In genomic region chr10:73413528-73414229, GRCh38 we compare ENCODE assay signal across 8 cellular contexts. TPM values are rescaled to one million over a fixed set of nuclear protein-coding genes. Genes with fewer than 3 reads are reported as not detected.
DNase-seq lines count a peak whose midpoint lies in the region; TF ChIP-seq lines count a peak whose summit lies in the region.

ANXA7 (minus strand) TSS chr10:73414058; CDS start chr10:73400856, 13,202 bp downstream.

- peaks cover 7% of the 10 kb centered on the region; the same call in 1 of the 2 replicates for H3K4me1 ChIP-seq in MM.1S (ENCODE audit: low read length)
- H3K4me1 ChIP-seq in SJSA1 (replicated peaks), result peaks cover 42% of the 10 kb centered on the region
- peaks cover 4 to 5% of the 10 kb centered on the region in 2 donors for H3K4me1 ChIP-seq in neuronal stem cell (ENCODE audit: control insufficient read depth in 2 of 2, insufficient read depth in 1 of 2, low read depth in 1 of 2, low read length in 2 of 2)
- peaks cover 4 to 29% (median 23%) of the 10 kb centered on the region in 5 donors for H3K4me1 ChIP-seq in subcutaneous abdominal adipose tissue (ENCODE audit: control insufficient read depth in 5 of 5, insufficient read depth in 5 of 5, low read length in 5 of 5)

- H3K79me1 ChIP-seq in neuronal stem cell (ENCODE audit: low read depth, low read length), result no peaks in the 10 kb centered on the region

- no peak within 1 kb of the TSS for H3K4ac ChIP-seq in neuronal stem cell (ENCODE audit: low read length)

- H3K9me2 ChIP-seq in MM.1S (replicated peaks; ENCODE audit: insufficient read depth, low read length), result no peaks in the 10 kb centered on the region

- TF ChIP-seq CTCF in MM.1S (IDR thresholded peaks at IDR 0.05; ENCODE audit: low read length), result no peak

- peak within 1 kb of the TSS; percentile 99 for H3K18ac ChIP-seq in neuronal stem cell (ENCODE audit: low read length)

- peak within 1 kb of the TSS; percentile 91 for H3K14ac ChIP-seq in neuronal stem cell (ENCODE audit: low read length)

- H3K9me3 ChIP-seq in MM.1S (replicated peaks; ENCODE audit: insufficient read depth, low read length), result no peaks in the 10 kb centered on the region
- H3K9me3 ChIP-seq in SJSA1 (replicated peaks), result no peaks in the 10 kb centered on the region
- H3K9me3 ChIP-seq in neuronal stem cell (replicated peaks in 1 of 2; ENCODE audit: control insufficient read depth in 2 of 2, insufficient read depth in 1 of 2, low read depth in 1 of 2, low read length in 2 of 2), result no peaks in the 10 kb centered on the region
- no peaks in the 10 kb centered on the region for H3K9me3 ChIP-seq in subcutaneous abdominal adipose tissue (ENCODE audit: control insufficient read depth in 5 of 5, low read length in 5 of 5)

- no peak within 1 kb of the TSS for H2BK12ac ChIP-seq in neuronal stem cell (ENCODE audit: low read length)

- H3K4me2 ChIP-seq in MM.1S (ENCODE audit: low read depth, low read length), result peak within 1 kb of the TSS; percentile 91
- H3K4me2 ChIP-seq in neuronal stem cell (ENCODE audit: insufficient read depth, low read length, poor library complexity, severe bottlenecking), result peak within 1 kb of the TSS; percentile 72

- peak; percentile 68 for DNase-seq in GM04504 (ENCODE audit: low read depth)
- peak; percentile 84 for DNase-seq in HCEC 1CT
- DNase-seq in MM.1S, result peak; percentile 93
- DNase-seq in SJSA1 (ENCODE audit: low read depth in 1 of 2, low spot score in 2 of 2), result peak; percentile 89 to 93
- DNase-seq in activated naive CD4-positive, alpha-beta T cell (lab: John Stamatoyannopoulos, UW), result peak; percentile 81 to 94 (median 88)
- DNase-seq in foreskin melanocyte, result peak; percentile 56
- peak; percentile 87 for DNase-seq in neuronal stem cell (ENCODE audit: low spot score)

- H3K4me3 ChIP-seq in MM.1S (ENCODE audit: low read length) (peak within 1 kb of the TSS; percentile 94), SJSA1 (peak within 1 kb of the TSS; percentile 91), neuronal stem cell (ENCODE audit: low read length in 2 of 2) (peak within 1 kb of the TSS; percentile 78 to 96), subcutaneous abdominal adipose tissue (ENCODE audit: low read depth in 1 of 5, low read length in 5 of 5) (peak within 1 kb of the TSS; percentile 83 to 97 (median 90))

- peak within 1 kb of the TSS; percentile 99 for H3K23ac ChIP-seq in neuronal stem cell (ENCODE audit: low read depth, low read length, poor library complexity)

- H2BK5ac ChIP-seq in neuronal stem cell (ENCODE audit: low read length), result peak within 1 kb of the TSS; percentile 75

- H3K36me3 ChIP-seq in MM.1S (replicated peaks; ENCODE audit: insufficient read depth, low read length) (no peaks in the 10 kb centered on the region), SJSA1 (peaks cover 11% of the 10 kb centered on the region), neuronal stem cell (replicated peaks in 1 of 2; ENCODE audit: control insufficient read depth in 2 of 2, insufficient read depth in 2 of 2, low read length in 2 of 2) (no peaks in the 10 kb centered on the region), subcutaneous abdominal adipose tissue (ENCODE audit: control insufficient read depth in 5 of 5, insufficient read depth in 5 of 5, low read length in 5 of 5) (no peaks in the 10 kb centered on the region)

- H3K27ac ChIP-seq in MM.1S (ENCODE audit: low read length) (peak within 1 kb of the TSS; percentile 95), SJSA1 (peak within 1 kb of the TSS; percentile 90), neuronal stem cell (replicated peaks; ENCODE audit: low read length) (peak within 1 kb of the TSS; percentile 68), subcutaneous abdominal adipose tissue (ENCODE audit: low read depth, low read length) (peak within 1 kb of the TSS; percentile 98)

- whole genome bisulfite sequencing in neuronal stem cell (ENCODE audit: extremely low coverage in 2 of 2, insufficient read length in 2 of 2, insufficient replicate concordance in 1 of 2), 2 donors, result no CpG with 5 or more reads among the region's 62 CpGs

- no peak within 1 kb of the TSS for H2AK5ac ChIP-seq in neuronal stem cell (ENCODE audit: low read depth, low read length)

- peak within 1 kb of the TSS; percentile 89 for H2BK15ac ChIP-seq in neuronal stem cell (ENCODE audit: low read length)

- H3F3A ChIP-seq in MM.1S (ENCODE audit: insufficient read depth, low read length), result peaks cover 14% of the 10 kb centered on the region

- H4K20me1 ChIP-seq in MM.1S (ENCODE audit: insufficient read depth, low read length), result no peaks in the 10 kb centered on the region; the same call in 1 of the 2 replicates

- no peak within 1 kb of the TSS for H4K91ac ChIP-seq in neuronal stem cell (ENCODE audit: low read depth, low read length, poor library complexity)

- H3K27me3 ChIP-seq in MM.1S (replicated peaks; ENCODE audit: insufficient read depth, low read length) (no peaks in the 10 kb centered on the region), SJSA1 (replicated peaks) (no peaks in the 10 kb centered on the region), neuronal stem cell (ENCODE audit: control insufficient read depth in 3 of 3, insufficient read depth in 3 of 3, low read depth in 1 of 3, low read length in 3 of 3) (no peaks in the 10 kb centered on the region), subcutaneous abdominal adipose tissue (ENCODE audit: control insufficient read depth in 5 of 5, insufficient read depth in 4 of 5, low read length in 5 of 5) (no peaks in the 10 kb centered on the region)

- peak within 1 kb of the TSS; percentile 26 for H2BK120ac ChIP-seq in neuronal stem cell (ENCODE audit: low read depth, low read length)

- peaks cover 51% of the 10 kb centered on the region for H3K79me2 ChIP-seq in MM.1S (ENCODE audit: low read length)

- H3K9ac ChIP-seq in MM.1S (ENCODE audit: low read length) (peak within 1 kb of the TSS; percentile 98), neuronal stem cell (ENCODE audit: low read depth, low read length, poor library complexity) (peak within 1 kb of the TSS; percentile 96), subcutaneous abdominal adipose tissue (ENCODE audit: low read length in 5 of 5) (peak within 1 kb of the TSS; percentile 81 to 96 (median 92))

- peak within 1 kb of the TSS; percentile 82 for H2AFZ ChIP-seq in MM.1S (ENCODE audit: low read length)
- peak within 1 kb of the TSS; percentile 98 for H2AFZ ChIP-seq in neuronal stem cell (ENCODE audit: low read length)

- H4K8ac ChIP-seq in neuronal stem cell (ENCODE audit: low read depth, low read length), result no peak within 1 kb of the TSS

RNA-seq across cellular contexts. Expression of gene ANXA7, which starts in this region (rescaled TPM):
- total RNA-seq in SJSA1 (2014; rRNA removed; shearing (Covaris generic)), result 172 and 193 TPM in 2 replicates
- polyA plus RNA-seq in neuronal stem cell (2013, experiment 1 of 2), result 25.7 TPM
- 25.3 TPM for polyA plus RNA-seq in neuronal stem cell (2013, experiment 2 of 2)

Comparison
In these comparisons a context has a peak if more than half of its experiments do, and no peak if none do; other contexts are left out.
1. Peak in every context shown above with its lines: DNase-seq, H3K4me3 ChIP-seq and H3K27ac ChIP-seq.